11 cellular contexts compared by ENCODE assay signal in genomic region chr4:77801260-77801608, GRCh38. TPM values are rescaled to one million over a fixed set of nuclear protein-coding genes. Genes with fewer than 3 reads are reported as not detected.
DNase-seq lines count a peak whose midpoint lies in the region; ATAC-seq, FAIRE-seq and TF ChIP-seq lines count a peak whose summit lies in the region.
"Had no signal": no experiment of that assay in that cellular context is flagged by ENCODE, and none has a peak within 500 bp of the region (broad histone marks: within the 10 kb centered on the region; RNA-seq: fewer than 3 reads in every experiment).

No MANE protein-coding gene starts in this region.

- no peaks in the 10 kb centered on the region for H3K9me2 ChIP-seq in OCI-LY1 (ENCODE audit: low read depth, low read length)

- H3K27me3 ChIP-seq in OCI-LY1 (ENCODE audit: insufficient read depth, low read length): no peaks in the 10 kb centered on the region
- H3K27me3 ChIP-seq in H1 (replicated peaks in 1 of 4; ENCODE audit: control insufficient read depth in 3 of 4, extremely low read depth in 1 of 4, insufficient read depth in 3 of 4, low read length in 3 of 4): no peaks in the 10 kb centered on the region
- H3K27me3 ChIP-seq: body of pancreas had no signal

- peaks cover 96% of the 10 kb centered on the region for H3K79me2 ChIP-seq in OCI-LY1 (ENCODE audit: insufficient read depth, low read length)
- H3K79me2 ChIP-seq in H1 (ENCODE audit: control insufficient read depth in 1 of 2, insufficient read depth in 2 of 2, low read length in 2 of 2): peaks cover 0 to 7% of the 10 kb centered on the region in 2 experiments; a peak in 1 of 4 replicates

- TF ChIP-seq EP300 in H1 (IDR thresholded peaks at IDR 0.05; ENCODE audit: borderline replicate concordance in 1 of 2, low read depth in 2 of 2, low read length in 2 of 2): no peak

- H2BK20ac ChIP-seq in H1 (ENCODE audit: low read length): no peak overlapping the region

- H3K4ac ChIP-seq in H1 (replicated peaks; ENCODE audit: insufficient read length, low read depth, low read length): no peak overlapping the region

- peak overlapping the region; percentile 97 for H3K27ac Mint-ChIP-seq in activated CD4-positive, alpha-beta T cell treated with anti-CD3 and anti-CD28 coated beads for 36 hours

- H2AFZ ChIP-seq in OCI-LY1 (ENCODE audit: low read length) (no peak overlapping the region), H1 (ENCODE audit: low read length) (peak overlapping the region; percentile 65; the same call in 1 of the 2 replicates)

- WGBS in H1 (ENCODE audit: extremely low coverage in 1 of 2, insufficient coverage in 1 of 2, insufficient read length in 1 of 2, insufficient replicate concordance in 2 of 2, low coverage in 1 of 2, low lambda C conversion rate in 2 of 2, missing lambda C conversion rate in 1 of 2), 2 experiments: 80% methylated on average over 1 of the region's 1 CpG; no CpG with 5 or more reads in 1 of the 2 experiments

- no peak overlapping the region for H4K91ac ChIP-seq in H1 (replicated peaks; ENCODE audit: insufficient read length, low read length)

- H3K27ac ChIP-seq in OCI-LY1 (ENCODE audit: low read depth, low read length, poor library complexity, severe bottlenecking) (peak overlapping the region; percentile 23), H1 (ENCODE audit: low read depth, low read length) (no peak overlapping the region), skin epidermis (peak overlapping the region in 13 of 21 experiments; percentile 3 to 72 (median 39))

- FAIRE-seq in H1 (lab: Jason Lieb, UNC): no peak

- no peaks in the 10 kb centered on the region for H3F3A ChIP-seq in OCI-LY1 (ENCODE audit: insufficient read depth, low read length)

- H3K4me3 ChIP-seq in OCI-LY1 (ENCODE audit: low read depth, low read length, poor library complexity, severe bottlenecking): peak overlapping the region; percentile 10
- no peak overlapping the region for H3K4me3 ChIP-seq in H1 (ENCODE audit: extremely low read depth in 1 of 4, insufficient read depth in 2 of 4, low read depth in 3 of 4, low read length in 4 of 4)
- H3K4me3 ChIP-seq in skin epidermis: no peak overlapping the region
- H3K4me3 ChIP-seq: body of pancreas had no signal

- peaks cover 5% of the 10 kb centered on the region for H3K9me3 Mint-ChIP-seq in activated CD4-positive, alpha-beta T cell treated with anti-CD3 and anti-CD28 coated beads for 36 hours (ENCODE audit: low read depth)

- 0 out of 2 replicates have a peak, but pooled peaks cover 2% of the 10 kb centered on the region for H4K20me1 ChIP-seq in OCI-LY1 (ENCODE audit: insufficient read depth, low read length)
- H4K20me1 ChIP-seq in H1 (replicated peaks in 1 of 2; ENCODE audit: control insufficient read depth in 1 of 2, insufficient read depth in 2 of 2, low read length in 2 of 2): no peaks in the 10 kb centered on the region

- no peak overlapping the region for H3K23ac ChIP-seq in H1 (ENCODE audit: insufficient read length)

- CTCF ChIA-PET in activated CD4-positive, alpha-beta T cell treated with anti-CD3 and anti-CD28 coated beads for 36 hours (lab: Charles Lee): interaction anchor here (0.7 to 2.4 kb wide), 8 partner anchors 8 to 60 kb away, joined by 3 to 14 read pairs (median 5); no protein-coding TSS in a partner anchor
- CTCF ChIA-PET in H1 (lab: Charles Lee; ENCODE audit: partially characterized antibody): interaction anchor here (1.2 kb wide), 2 partner anchors 9 to 17 kb away, joined by 3 to 8 read pairs; no protein-coding TSS in a partner anchor

- H3K27me3 Mint-ChIP-seq in activated CD4-positive, alpha-beta T cell treated with anti-CD3 and anti-CD28 coated beads for 36 hours: no peaks in the 10 kb centered on the region

- peaks cover 20% of the 10 kb centered on the region for H3K36me3 Mint-ChIP-seq in activated CD4-positive, alpha-beta T cell treated with anti-CD3 and anti-CD28 coated beads for 36 hours (ENCODE audit: low read depth)

- no peak overlapping the region for H2BK15ac ChIP-seq in H1 (ENCODE audit: low read length)

- H3K56ac ChIP-seq in H1 (replicated peaks; ENCODE audit: insufficient read length, low read depth, low read length): no peak overlapping the region

- TF ChIP-seq RAD21 in H1 (IDR thresholded peaks at IDR 0.05 in 1 of 2, conservative IDR thresholded peaks at IDR 0.05 in 1 of 2; ENCODE audit: low read depth in 2 of 2, low read length in 2 of 2): no peak

- peak overlapping the region; percentile 17; the same call in 1 of the 2 replicates for H3K9ac ChIP-seq in OCI-LY1 (ENCODE audit: low read length)
- no peak overlapping the region for H3K9ac ChIP-seq in H1 (replicated peaks in 1 of 4; ENCODE audit: extremely low read depth in 1 of 4, low read depth in 3 of 4, low read length in 3 of 4)

- no peaks in the 10 kb centered on the region for H3K79me1 ChIP-seq in H1 (ENCODE audit: low read depth, low read length)

- POLR2A ChIA-PET in activated CD4-positive, alpha-beta T cell treated with anti-CD3 and anti-CD28 coated beads for 36 hours (lab: Charles Lee): interaction anchor here (0.5 to 2.0 kb wide), 9 partner anchors 10 to 172 kb away, joined by 3 to 14 read pairs (median 3); partner anchors contain the start of gene MRPL1
- POLR2A ChIA-PET in H1 (lab: Charles Lee; ENCODE audit: partially characterized antibody): interaction anchor here (1.1 to 1.2 kb wide), 2 partner anchors 8 to 61 kb away, joined by 3 read pairs; partner anchors contain the start of gene MRPL1

- H2AK5ac ChIP-seq in H1 (ENCODE audit: low read depth, low read length): no peak overlapping the region

- no peaks in the 10 kb centered on the region for H3K23me2 ChIP-seq in H1 (ENCODE audit: low read depth, low read length)

- DNase-seq in activated CD4-positive, alpha-beta T cell treated with anti-CD3 and anti-CD28 coated beads for 36 hours: no peak
- no peak for DNase-seq in activated CD4-positive, alpha-beta T cell treated with anti-CD3 and anti-CD28 coated beads for 1 hour
- no peak for DNase-seq in H1 (ENCODE audit: low read depth in 1 of 2, low spot score in 2 of 2)
- DNase-seq in NCI-H69 (lab: John Stamatoyannopoulos, UW): no peak
- DNase-seq in NCI-H510A treated with DMSO at 0.1 percent for 48 hours (lab: John Stamatoyannopoulos, UW): no peak
- no peak for DNase-seq in SIG-M5 treated with dmso at 0.1 percent for 504 hours (lab: John Stamatoyannopoulos, UW; ENCODE audit: unreplicated experiment)
- DNase-seq: activated CD4-positive, alpha-beta T cell treated with anti-CD3 and anti-CD28 coated beads, Interleukin-2, amount 50 U/mL, for 4 hours; body of pancreas; left colon had no signal

- no peak overlapping the region for H2BK5ac ChIP-seq in H1 (ENCODE audit: low read depth, low read length)

- H4K5ac ChIP-seq in H1 (ENCODE audit: insufficient read length, low read depth, low read length): no peak overlapping the region

- intact Hi-C loops in activated CD4-positive, alpha-beta T cell treated with anti-CD3 and anti-CD28 coated beads for 36 hours (cut with DNase I, micrococcal nuclease): loop anchor here (1.0 to 2.0 kb wide), 3 partner anchors 9 to 20 kb away; no protein-coding TSS in a partner anchor

- H2BK12ac ChIP-seq in H1 (ENCODE audit: low read depth, low read length): no peak overlapping the region

- TF ChIP-seq CTCF in OCI-LY1 (IDR thresholded peaks at IDR 0.05; ENCODE audit: low read length) (no peak), H1 (IDR thresholded peaks at IDR 0.05; ENCODE audit: control extremely low read depth in 1 of 3, insufficient read depth in 1 of 3, low read depth in 1 of 3, low read length in 3 of 3) (no peak)

- H3K14ac ChIP-seq in H1 (ENCODE audit: insufficient read length): no peak overlapping the region

- TF ChIP-seq POLR2A in H1 (IDR thresholded peaks at IDR 0.05; ENCODE audit: control extremely low read depth in 1 of 2, low read depth in 2 of 2, low read length in 2 of 2): no peak

- H3K4me2 ChIP-seq in OCI-LY1 (ENCODE audit: low read length): peak overlapping the region; percentile 42; the same call in 1 of the 2 replicates
- no peak overlapping the region for H3K4me2 ChIP-seq in H1 (ENCODE audit: insufficient read depth in 1 of 2, low read depth in 2 of 2, low read length in 2 of 2)

- peaks cover 78% of the 10 kb centered on the region for H3K4me1 Mint-ChIP-seq in activated CD4-positive, alpha-beta T cell treated with anti-CD3 and anti-CD28 coated beads for 36 hours

- H3K18ac ChIP-seq in H1 (ENCODE audit: extremely low read depth, low read length): no peak overlapping the region

- peak overlapping the region; percentile 68 for H3K4me3 Mint-ChIP-seq in activated CD4-positive, alpha-beta T cell treated with anti-CD3 and anti-CD28 coated beads for 36 hours

- H3K4me1 ChIP-seq in OCI-LY1 (ENCODE audit: insufficient read depth, low read length, severe bottlenecking) (peaks cover 30% of the 10 kb centered on the region), H1 (replicated peaks in 1 of 4; ENCODE audit: control insufficient read depth in 3 of 4, insufficient read depth in 4 of 4, low read length in 3 of 4) (peaks cover 0 to 4% (median 2%) of the 10 kb centered on the region in 4 experiments; a peak in 3 of 7 replicates)

- H3K36me3 ChIP-seq in OCI-LY1 (ENCODE audit: insufficient read depth, low read length): peaks cover 5% of the 10 kb centered on the region
- no peaks in the 10 kb centered on the region for H3K36me3 ChIP-seq in H1 (ENCODE audit: control insufficient read depth in 2 of 4, insufficient read depth in 4 of 4, low read length in 3 of 4)

- no peak overlapping the region for H2BK120ac ChIP-seq in H1 (replicated peaks; ENCODE audit: low read depth, low read length)

- ATAC-seq in activated CD4-positive, alpha-beta T cell treated with anti-CD3 and anti-CD28 coated beads for 36 hours: peak; percentile 60

- H3K9me3 ChIP-seq in OCI-LY1 (ENCODE audit: low read length): 0 out of 2 replicates have a peak, but pooled peaks cover 2% of the 10 kb centered on the region
- H3K9me3 ChIP-seq in H1 (ENCODE audit: insufficient read depth in 2 of 2, low read depth in 1 of 2, low read length in 1 of 2): no peaks in the 10 kb centered on the region
- H3K9me3 ChIP-seq: body of pancreas had no signal

- no peak overlapping the region for H4K8ac ChIP-seq in H1 (ENCODE audit: extremely low read depth, insufficient read depth, low read length)

TF ChIP-seq in H1, 55 proteins besides CTCF, POLR2A, EP300 and RAD21 (continues in another document):
- no peak for TF ChIP-seq SP4 (IDR thresholded peaks at IDR 0.05; ENCODE audit: low read length)
- TF ChIP-seq ASH2L (IDR thresholded peaks at IDR 0.05; ENCODE audit: low read length): no peak
- TF ChIP-seq SIRT6 (IDR thresholded peaks at IDR 0.05; ENCODE audit: low read length): no peak

RNA-seq across cellular contexts. Expression of gene CNOT6L, which starts 17.9 kb away (rescaled TPM):
- total RNA-seq in activated CD4-positive, alpha-beta T cell treated with anti-CD3 and anti-CD28 coated beads for 36 hours: 100 to 1,000 TPM; 111 to 122 TPM
- 21.9 and 22.4 TPM in 2 replicates for total RNA-seq in H1 (2021; fragmentation: NEBNext Ultra II Directional; extraction: Animal tissue kit (Norgen Biotek cat#: 25700))
- polyA plus RNA-seq in H1 (2011; rRNA removed): 1.3 and 2.0 TPM in 2 replicates
- polyA plus RNA-seq in H1 (2011; cell fraction: cytosol; rRNA removed): 2.0 TPM
- polyA plus RNA-seq in H1 (2011; cell fraction: nucleus; rRNA removed): 2.2 TPM
- 4.0 to 8.8 TPM (median 5.3 TPM) in 4 replicates for polyA plus RNA-seq in H1 (2012, experiment 1 of 2)
- polyA plus RNA-seq in H1 (2012, experiment 2 of 2): 0.52 TPM
- polyA plus RNA-seq in H1 (2013, experiment 1 of 2): 4.1 TPM
- polyA plus RNA-seq in H1 (2013, experiment 2 of 2): 3.9 TPM
- polyA minus RNA-seq in H1 (2011; rRNA and poly(A)+ RNA removed): 19.9 and 22.2 TPM in 2 replicates
- polyA minus RNA-seq in H1 (2011; cell fraction: cytosol; rRNA and poly(A)+ RNA removed): 15.3 TPM
- 11.5 TPM for polyA minus RNA-seq in H1 (2011; cell fraction: nucleus; rRNA and poly(A)+ RNA removed)
